9 cellular contexts compared by ENCODE assay signal in the genomic region with DNA sequence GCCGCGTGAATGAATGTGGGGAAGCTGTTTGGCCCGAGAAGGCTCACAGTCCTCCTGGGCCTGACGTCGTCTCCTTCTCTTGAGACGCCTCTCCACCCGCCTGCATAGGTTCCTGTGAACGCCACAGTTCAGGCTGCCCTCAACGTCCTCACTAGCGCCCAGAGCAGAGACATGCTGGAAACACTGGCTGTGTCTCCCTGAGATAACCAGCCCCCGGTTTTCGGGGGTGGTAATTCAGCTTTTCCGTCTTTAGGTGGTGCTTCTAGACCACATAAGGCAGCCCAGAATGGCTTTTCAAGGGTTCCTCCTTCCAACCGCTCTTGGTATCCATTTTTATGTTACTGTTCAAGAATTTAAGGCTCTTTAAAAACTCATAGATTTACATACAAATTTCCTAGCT.
DNase-seq lines count a peak whose midpoint lies in the region; ATAC-seq, FAIRE-seq and TF ChIP-seq lines count a peak whose summit lies in the region.
"Had no signal": no experiment of that assay in that cellular context is flagged by ENCODE, and none has a peak within 500 bp of the region (broad histone marks: within the 10 kb centered on the region; RNA-seq: fewer than 3 reads in every experiment).

No MANE protein-coding gene starts in this region.

- WGBS in small intestine, 3 donors = 5 to 11% (median 6%) methylated on average over 14 of the region's 14 CpGs

- no peak overlapping the region for H3K27ac ChIP-seq in small intestine (ENCODE audit: low read depth in 1 of 2, low read length in 1 of 2)

- H3K4me1 Mint-ChIP-seq in neural crest cell = peaks cover 30% of the 10 kb centered on the region
- peaks cover 1% of the 10 kb centered on the region for H3K4me1 Mint-ChIP-seq in activated T-cell treated with anti-CD3 and anti-CD28 coated beads, Interleukin-2, amount 50 U/mL, for 4 hours (ENCODE audit: low read depth)

- peak; percentile 26 for DNase-seq in activated CD4-positive, alpha-beta T cell treated with anti-CD3 and anti-CD28 coated beads for 48 hours
- DNase-seq in activated CD4-positive, alpha-beta T cell treated with anti-CD3 and anti-CD28 coated beads, Interleukin-2, amount 50 U/mL, for 1 hour = no peak
- peak; percentile 71 for DNase-seq in NT2/D1 (ENCODE audit: low read depth, low spot score)
- peak; percentile 42 for DNase-seq in fibroblast of peridontal ligament (ENCODE audit: extremely low read depth)
- DNase-seq in neural crest cell (ENCODE audit: low read depth, low spot score) = peak; percentile 46
- DNase-seq in small intestine = no peak
- DNase-seq in activated T-cell treated with anti-CD3 and anti-CD28 coated beads, Interleukin-2, amount 50 U/mL, for 4 hours = no peak

- H3K27me3 ChIP-seq in NT2/D1 (ENCODE audit: insufficient read depth, insufficient read length) = no peaks in the 10 kb centered on the region
- H3K27me3 ChIP-seq in small intestine (ENCODE audit: control insufficient read depth in 2 of 2, insufficient read depth in 2 of 2, low read length in 2 of 2) = peaks cover 0 to 10% of the 10 kb centered on the region in 2 donors

- H3K36me3 ChIP-seq in NT2/D1 (ENCODE audit: insufficient read depth, insufficient read length, low read length) (no peaks in the 10 kb centered on the region), small intestine (ENCODE audit: control insufficient read depth in 2 of 2, insufficient read depth in 2 of 2, low read length in 2 of 2) (no peaks in the 10 kb centered on the region)

- no peaks in the 10 kb centered on the region for H3K9me3 Mint-ChIP-seq in neural crest cell
- H3K9me3 Mint-ChIP-seq in activated T-cell treated with anti-CD3 and anti-CD28 coated beads, Interleukin-2, amount 50 U/mL, for 4 hours = no peaks in the 10 kb centered on the region
- H3K9me3 Mint-ChIP-seq: CD4-positive, alpha-beta memory T cell had no signal

- H3K9me3 ChIP-seq in NT2/D1 (ENCODE audit: insufficient read depth, low read length) (no peaks in the 10 kb centered on the region), small intestine (ENCODE audit: control insufficient read depth, low read depth) (no peaks in the 10 kb centered on the region)

- H3K4me3 Mint-ChIP-seq in neural crest cell = peak overlapping the region; percentile 83
- no peak overlapping the region for H3K4me3 Mint-ChIP-seq in activated T-cell treated with anti-CD3 and anti-CD28 coated beads, Interleukin-2, amount 50 U/mL, for 4 hours
- H3K4me3 Mint-ChIP-seq: CD4-positive, alpha-beta memory T cell had no signal

- TF ChIP-seq CTCF in neural crest cell (conservative IDR thresholded peaks at IDR 0.05) = peak; percentile 61

- peaks cover 35% of the 10 kb centered on the region for H3K27me3 Mint-ChIP-seq in neural crest cell (ENCODE audit: low read depth)
- peaks cover 16% of the 10 kb centered on the region for H3K27me3 Mint-ChIP-seq in activated T-cell treated with anti-CD3 and anti-CD28 coated beads, Interleukin-2, amount 50 U/mL, for 4 hours (ENCODE audit: low read depth)

- no peak for ATAC-seq in GM18873 (IDR thresholded peaks at IDR 0.05; ENCODE audit: low FRiP score, unreplicated experiment)
- no peak for ATAC-seq in activated T-cell treated with anti-CD3 and anti-CD28 coated beads, Interleukin-2, amount 50 U/mL, for 4 hours

- H3K4me3 ChIP-seq in NT2/D1 (ENCODE audit: insufficient read length, low read depth) (peak overlapping the region; percentile 39), small intestine (ENCODE audit: low read depth in 1 of 2, low read length in 2 of 2) (no peak overlapping the region)

- no peaks in the 10 kb centered on the region for H3K36me3 Mint-ChIP-seq in neural crest cell (ENCODE audit: low read depth)
- H3K36me3 Mint-ChIP-seq in activated T-cell treated with anti-CD3 and anti-CD28 coated beads, Interleukin-2, amount 50 U/mL, for 4 hours (ENCODE audit: insufficient read depth) = no peaks in the 10 kb centered on the region
- H3K36me3 Mint-ChIP-seq: CD4-positive, alpha-beta memory T cell had no signal

- H3K9ac ChIP-seq in NT2/D1 (ENCODE audit: insufficient read length, low read depth) = peak overlapping the region; percentile 64

- FAIRE-seq in small intestine (lab: Jason Lieb, UNC) = no peak

- H3K4me1 ChIP-seq in NT2/D1 (ENCODE audit: insufficient read depth, insufficient read length) (no peaks in the 10 kb centered on the region), small intestine (ENCODE audit: control insufficient read depth in 2 of 2, insufficient read depth in 1 of 2, low read depth in 1 of 2, low read length in 1 of 2) (no peaks in the 10 kb centered on the region)

- no peak overlapping the region for H3K27ac Mint-ChIP-seq in neural crest cell (ENCODE audit: unreplicated experiment)
- H3K27ac Mint-ChIP-seq: CD4-positive, alpha-beta memory T cell had no signal

Comparison
In these comparisons a context has a peak if more than half of its experiments do, and no peak if none do; other contexts are left out.
1. DNase-seq: peak in activated CD4-positive, alpha-beta T cell treated with anti-CD3 and anti-CD28 coated beads for 48 hours (single experiment), NT2/D1 (single experiment), fibroblast of peridontal ligament (single experiment) and neural crest cell (single experiment); none in activated CD4-positive, alpha-beta T cell treated with anti-CD3 and anti-CD28 coated beads, Interleukin-2, amount 50 U/mL, for 1 hour (single experiment), small intestine (single experiment) and activated T-cell treated with anti-CD3 and anti-CD28 coated beads, Interleukin-2, amount 50 U/mL, for 4 hours (single experiment).